ENCODE assay signal across 17 cellular contexts in genomic region chr18:39359636-39360035, GRCh38.
DNase-seq lines count a peak whose midpoint lies in the region; ATAC-seq and TF ChIP-seq lines count a peak whose summit lies in the region.
"Had no signal": no experiment of that assay in that cellular context is flagged by ENCODE, and none has a peak within 500 bp of the region (broad histone marks: within the 10 kb centered on the region; RNA-seq: fewer than 3 reads in every experiment).

No MANE protein-coding gene starts in this region.

- H4K8ac ChIP-seq in neuronal stem cell (ENCODE audit: low read depth, low read length) = no peak overlapping the region

- no peak for TF ChIP-seq CTCF in GM23338 (conservative IDR thresholded peaks at IDR 0.05; ENCODE audit: low read depth in 2 of 2)
- no peak for TF ChIP-seq CTCF in WTC11 (IDR thresholded peaks at IDR 0.05)

- H3K4me1 ChIP-seq in GM23338 (ENCODE audit: insufficient read depth) (peaks cover 12% of the 10 kb centered on the region; the same call in 1 of the 2 replicates), iPS-20b (ENCODE audit: insufficient read depth, low read length) (peaks cover 5% of the 10 kb centered on the region; the same call in 1 of the 2 replicates), neuronal stem cell (ENCODE audit: control insufficient read depth in 2 of 2, insufficient read depth in 1 of 2, low read depth in 1 of 2, low read length in 2 of 2) (peaks cover 5% of the 10 kb centered on the region in 2 donors)
- H3K4me1 ChIP-seq: A549 had no signal

- H3K4me1 Mint-ChIP-seq in GM23338 (peaks cover 12% of the 10 kb centered on the region), WTC11 (peaks cover 21% of the 10 kb centered on the region)

- H3K4me3 Mint-ChIP-seq in GM23338 (no peak overlapping the region), WTC11 (no peak overlapping the region)
- H3K4me3 Mint-ChIP-seq: CD4-positive, alpha-beta T cell; HFFc6 had no signal

- no peak overlapping the region for H2AK5ac ChIP-seq in neuronal stem cell (ENCODE audit: low read depth, low read length)

- H3K4me2 ChIP-seq in GM23338 (peak overlapping the region; percentile 4; the same call in 1 of the 2 replicates), neuronal stem cell (ENCODE audit: insufficient read depth, low read length, poor library complexity, severe bottlenecking) (no peak overlapping the region)
- H3K4me2 ChIP-seq: A549 had no signal

- intact Hi-C loops in left colon (cut with DNase I, micrococcal nuclease) = no loop called here

- no peaks in the 10 kb centered on the region for H3K79me1 ChIP-seq in neuronal stem cell (ENCODE audit: low read depth, low read length)

- H3K27me3 ChIP-seq in GM23338 (ENCODE audit: insufficient read depth) (no peaks in the 10 kb centered on the region), iPS-20b (ENCODE audit: insufficient read depth, low read length) (no peaks in the 10 kb centered on the region), neuronal stem cell (ENCODE audit: control insufficient read depth in 3 of 3, insufficient read depth in 3 of 3, low read depth in 1 of 3, low read length in 3 of 3) (no peaks in the 10 kb centered on the region)

- H3F3A ChIP-seq in GM23338 (replicated peaks; ENCODE audit: low read depth) = no peaks in the 10 kb centered on the region

- peaks cover 5% of the 10 kb centered on the region; the same call in 1 of the 3 replicates for H3K9me3 Mint-ChIP-seq in GM23338
- peaks cover 3% of the 10 kb centered on the region for H3K9me3 Mint-ChIP-seq in WTC11
- H3K9me3 Mint-ChIP-seq: HFFc6 had no signal

- no peaks in the 10 kb centered on the region for H3K79me2 ChIP-seq in GM23338 (replicated peaks; ENCODE audit: insufficient read depth)

- DNase-seq in GM23338 (ENCODE audit: low spot score) (peak; percentile 11), WTC11 (ENCODE audit: low spot score) (no peak), neuronal stem cell (ENCODE audit: low spot score) (no peak), left colon (no peak), NCI-H226 (no peak)
- DNase-seq: AML-193; CD4-positive, alpha-beta T cell; DMS153; DMS79; GDM1; HFFc6 had no signal

- ATAC-seq in GM23338 = peak; percentile 56
- peak; percentile 74 for ATAC-seq in WTC11
- no peak for ATAC-seq in GM19455 (IDR thresholded peaks at IDR 0.05; ENCODE audit: unreplicated experiment)
- ATAC-seq in left colon = no peak
- ATAC-seq: A549, HCT116 had no signal

- no peak overlapping the region for H2BK12ac ChIP-seq in neuronal stem cell (ENCODE audit: low read length)

- POLR2A ChIA-PET in WTC11 (lab: Charles Lee) = no interaction called here

- H3K36me3 ChIP-seq in GM23338 (ENCODE audit: insufficient read depth) (no peaks in the 10 kb centered on the region), iPS-20b (ENCODE audit: insufficient read depth, low read depth, low read length) (no peaks in the 10 kb centered on the region), neuronal stem cell (replicated peaks in 1 of 2; ENCODE audit: control insufficient read depth in 2 of 2, insufficient read depth in 2 of 2, low read length in 2 of 2) (no peaks in the 10 kb centered on the region)

- H3K9me2 ChIP-seq in GM23338 (ENCODE audit: insufficient read depth) = peaks cover 5% of the 10 kb centered on the region; the same call in 1 of the 2 replicates

- H3K23ac ChIP-seq in neuronal stem cell (ENCODE audit: low read depth, low read length, poor library complexity) = no peak overlapping the region

- H3K9me3 ChIP-seq in iPS-20b (ENCODE audit: insufficient read depth, low read depth, low read length) = no peaks in the 10 kb centered on the region
- no peaks in the 10 kb centered on the region for H3K9me3 ChIP-seq in neuronal stem cell (replicated peaks in 1 of 2; ENCODE audit: control insufficient read depth in 2 of 2, insufficient read depth in 1 of 2, low read depth in 1 of 2, low read length in 2 of 2)
- H3K9me3 ChIP-seq: A549 had no signal

- H3K4me3 ChIP-seq in GM23338 (no peak overlapping the region), iPS-20b (ENCODE audit: low read length) (no peak overlapping the region), neuronal stem cell (ENCODE audit: low read length in 2 of 2) (no peak overlapping the region)
- H3K4me3 ChIP-seq: A549 had no signal

- H3K27ac ChIP-seq in GM23338 (ENCODE audit: low read depth) (peak overlapping the region; percentile 76), iPS-20b (ENCODE audit: low read length) (no peak overlapping the region), neuronal stem cell (replicated peaks; ENCODE audit: low read length) (peak overlapping the region; percentile 13)
- H3K27ac ChIP-seq: 22Rv1, A549, C4-2B had no signal

- H3K4ac ChIP-seq in neuronal stem cell (ENCODE audit: low read length) = no peak overlapping the region

- H3K27ac Mint-ChIP-seq in GM23338 (peak overlapping the region; percentile 88), WTC11 (peak overlapping the region; percentile 89)
- H3K27ac Mint-ChIP-seq: CD4-positive, alpha-beta T cell; HFFc6 had no signal

- no peak overlapping the region for H2BK15ac ChIP-seq in neuronal stem cell (ENCODE audit: low read length)

- H3K27me3 Mint-ChIP-seq in GM23338 (ENCODE audit: insufficient read depth, low read depth, poor library complexity) = peaks cover 2% of the 10 kb centered on the region
- H3K27me3 Mint-ChIP-seq in WTC11 (ENCODE audit: low read depth) = no peaks in the 10 kb centered on the region
- H3K27me3 Mint-ChIP-seq: CD4-positive, alpha-beta T cell had no signal

- no CpG with 5 or more reads among the region's 4 CpGs for WGBS in neuronal stem cell (ENCODE audit: extremely low coverage in 2 of 2, insufficient read length in 2 of 2, insufficient replicate concordance in 1 of 2), 2 donors

- H2BK120ac ChIP-seq in neuronal stem cell (ENCODE audit: low read depth, low read length) = no peak overlapping the region

- no peak overlapping the region for H3K18ac ChIP-seq in neuronal stem cell (ENCODE audit: low read length)

- H4K20me1 ChIP-seq in GM23338 (replicated peaks; ENCODE audit: insufficient read depth) = no peaks in the 10 kb centered on the region

- H3K36me3 Mint-ChIP-seq in GM23338 (ENCODE audit: low read depth) (no peaks in the 10 kb centered on the region), WTC11 (no peaks in the 10 kb centered on the region)

- no peak overlapping the region for H3K14ac ChIP-seq in neuronal stem cell (ENCODE audit: low read length)

- CTCF ChIA-PET in WTC11 (lab: Charles Lee) = no interaction called here

- H2BK5ac ChIP-seq in neuronal stem cell (ENCODE audit: low read length) = no peak overlapping the region

- H4K91ac ChIP-seq in neuronal stem cell (ENCODE audit: low read depth, low read length, poor library complexity) = no peak overlapping the region

- H2AFZ ChIP-seq in GM23338 = no peak overlapping the region
- peak overlapping the region; percentile 83 for H2AFZ ChIP-seq in neuronal stem cell (ENCODE audit: low read length)

- H3K9ac ChIP-seq in iPS-20b (ENCODE audit: low read depth, low read length) (peak overlapping the region; percentile 2; the same call in 1 of the 2 replicates), neuronal stem cell (ENCODE audit: low read depth, low read length, poor library complexity) (no peak overlapping the region)

TF ChIP-seq in GM23338, 12 proteins besides CTCF, POLR2A, EP300 and RAD21 (continues in another document):
- no peak for TF ChIP-seq ZNF114 (CRISPR knock-in tag; IDR thresholded peaks at IDR 0.05)
- TF ChIP-seq CREB1 (CRISPR knock-in tag; IDR thresholded peaks at IDR 0.05; ENCODE audit: low read depth) = no peak
- TF ChIP-seq ZNF331 (CRISPR knock-in tag; IDR thresholded peaks at IDR 0.05; ENCODE audit: low read depth) = no peak
- TF ChIP-seq JUNB (IDR thresholded peaks at IDR 0.05; ENCODE audit: unreplicated experiment) = no peak

TF ChIP-seq in WTC11, 78 proteins besides CTCF, POLR2A, EP300 and RAD21 (continues in another document):
- TF ChIP-seq, protein P1, sequence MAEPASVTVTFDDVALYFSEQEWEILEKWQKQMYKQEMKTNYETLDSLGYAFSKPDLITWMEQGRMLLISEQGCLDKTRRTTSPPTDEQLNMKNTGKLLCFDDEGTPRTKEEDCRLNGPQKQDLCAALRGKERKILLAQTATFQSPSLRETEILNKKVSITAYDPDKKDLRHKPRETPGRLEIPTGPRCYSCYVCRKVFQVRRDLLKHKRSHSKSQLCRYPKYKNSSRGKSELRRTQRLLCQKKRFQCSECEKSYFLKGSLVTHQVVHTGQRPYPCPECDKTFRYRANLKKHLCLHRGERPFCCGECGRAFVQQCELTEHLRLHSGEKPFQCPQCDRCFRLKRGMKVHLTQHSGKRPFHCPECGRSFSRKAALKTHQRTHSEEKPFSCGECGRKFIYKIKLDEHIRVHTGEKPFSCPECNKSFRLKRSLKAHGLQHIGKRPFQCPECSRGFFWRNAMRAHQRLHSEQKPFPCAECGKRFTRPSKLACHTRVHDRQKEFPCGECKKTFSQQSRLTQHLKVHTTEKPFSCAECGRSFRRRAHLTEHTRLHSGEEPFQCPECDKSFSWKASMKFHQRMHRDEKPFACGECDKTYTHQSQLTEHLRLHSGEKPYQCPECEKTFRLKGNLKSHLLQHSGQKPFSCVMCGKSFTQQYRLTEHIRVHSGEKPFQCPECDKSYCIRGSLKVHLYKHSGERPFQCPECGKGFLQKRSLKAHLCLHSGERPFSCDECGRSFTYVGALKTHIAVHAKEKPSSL (CRISPR knock-in tag; conservative IDR thresholded peaks at IDR 0.05) = no peak
- TF ChIP-seq USF2 (CRISPR knock-in tag; IDR thresholded peaks at IDR 0.05) (no peak), ZNF138 (CRISPR knock-in tag; conservative IDR thresholded peaks at IDR 0.05) (no peak), ETV6 (CRISPR knock-in tag; IDR thresholded peaks at IDR 0.05) (no peak), E2F1 (CRISPR knock-in tag; IDR thresholded peaks at IDR 0.05) (no peak), ZNF396 (CRISPR knock-in tag; IDR thresholded peaks at IDR 0.05; ENCODE audit: borderline replicate concordance) (no peak), PRRX2 (CRISPR knock-in tag; IDR thresholded peaks at IDR 0.05) (no peak)

Comparison
In these comparisons a context has a peak if more than half of its experiments do, and no peak if none do; other contexts are left out.
1. ATAC-seq: peak in GM23338 (single experiment) and WTC11 (single experiment); none in GM19455 (single experiment) and left colon (single experiment).